ENCODE assay signal across 27 cellular contexts in genomic region chr16:72903176-72903575, GRCh38.
"Had no signal": no experiment of that assay in that cellular context is flagged by ENCODE, and none has a peak within 500 bp of the region (broad histone marks: within the 10 kb centered on the region; RNA-seq: fewer than 3 reads in every experiment).

No MANE protein-coding gene starts in this region.

- H3K27ac Mint-ChIP-seq: immature natural killer cell; mesothelial cell of epicardium; naive B cell; natural killer cell; nephron progenitor cell; neural progenitor cell; stimulated activated memory B cell treated with anti-CD40 and anti-IgM and Interleukin-4, amounts not matched to agents 10 μg/mL and 1 μg/mL and 100 μg/mL, for 72 hours; stimulated activated naive CD8-positive, alpha-beta T cell treated with anti-CD3 and anti-CD28 coated beads, Interleukin-15, amount 100 ng/mL, for 72 hours had no signal

- H2AFZ ChIP-seq: neural progenitor cell had no signal

- H3K4me1 ChIP-seq: left ventricle myocardium inferior, right atrium auricular region, right lobe of liver, upper lobe of right lung had no signal

- ATAC-seq: natural killer cell; right lobe of liver; stimulated activated memory B cell treated with anti-CD40 and anti-IgM and Interleukin-4, amounts not matched to agents 10 μg/mL and 1 μg/mL and 100 μg/mL, for 72 hours; stimulated activated naive CD8-positive, alpha-beta T cell treated with anti-CD3 and anti-CD28 coated beads, Interleukin-15, amount 100 ng/mL, for 72 hours; upper lobe of right lung had no signal

- H3K9me3 Mint-ChIP-seq: mesothelial cell of epicardium; natural killer cell; nephron progenitor cell; neural progenitor cell; stimulated activated memory B cell treated with anti-CD40 and anti-IgM and Interleukin-4, amounts not matched to agents 10 μg/mL and 1 μg/mL and 100 μg/mL, for 72 hours had no signal

- H3K4me3 Mint-ChIP-seq: immature natural killer cell; mesothelial cell of epicardium; naive B cell; natural killer cell; nephron progenitor cell; neural progenitor cell; stimulated activated memory B cell treated with anti-CD40 and anti-IgM and Interleukin-4, amounts not matched to agents 10 μg/mL and 1 μg/mL and 100 μg/mL, for 72 hours; stimulated activated naive CD8-positive, alpha-beta T cell treated with anti-CD3 and anti-CD28 coated beads, Interleukin-15, amount 100 ng/mL, for 72 hours had no signal

- H3K4me2 ChIP-seq: neural progenitor cell, smooth muscle cell had no signal

- H3K4me1 Mint-ChIP-seq: natural killer cell; stimulated activated memory B cell treated with anti-CD40 and anti-IgM and Interleukin-4, amounts not matched to agents 10 μg/mL and 1 μg/mL and 100 μg/mL, for 72 hours; stimulated activated naive CD8-positive, alpha-beta T cell treated with anti-CD3 and anti-CD28 coated beads, Interleukin-15, amount 100 ng/mL, for 72 hours had no signal

- H3K9ac ChIP-seq: neural progenitor cell had no signal

- H3K4me3 ChIP-seq: left ventricle myocardium inferior, lung, neural progenitor cell, ovary, right atrium auricular region, right lobe of liver, smooth muscle cell, transverse colon, upper lobe of right lung had no signal

- H3K27me3 Mint-ChIP-seq: naive B cell; progenitor cell of endocrine pancreas; stimulated activated memory B cell treated with anti-CD40 and anti-IgM and Interleukin-4, amounts not matched to agents 10 μg/mL and 1 μg/mL and 100 μg/mL, for 72 hours had no signal

- H3K36me3 Mint-ChIP-seq: natural killer cell; stimulated activated memory B cell treated with anti-CD40 and anti-IgM and Interleukin-4, amounts not matched to agents 10 μg/mL and 1 μg/mL and 100 μg/mL, for 72 hours had no signal

- H3K27me3 ChIP-seq: neural progenitor cell, neutrophil, ovary, right atrium auricular region, right lobe of liver, transverse colon, upper lobe of right lung had no signal

- H3K9me3 ChIP-seq: left ventricle myocardium inferior, neutrophil, ovary, right atrium auricular region, right lobe of liver, transverse colon, upper lobe of right lung had no signal

- H3K36me3 ChIP-seq: left ventricle myocardium inferior, neural progenitor cell, neutrophil, ovary, right atrium auricular region, right lobe of liver, transverse colon, upper lobe of right lung had no signal

- DNase-seq: hypothalamus; immature natural killer cell; left ventricle myocardium inferior; mesendoderm; naive B cell; natural killer cell; nephron progenitor cell; occipital lobe; ovary; right lobe of liver; stimulated activated CD4-positive, alpha-beta T cell treated with anti-CD3 and anti-CD28 coated beads, Interleukin-1b, Interleukin-23, amount 100 ng/mL, for 48 hours; stimulated activated CD4-positive, alpha-beta T cell treated with anti-CD3 and anti-CD28 coated beads, Interleukin-2, amount 100 ng/mL, for 48 hours; stimulated activated CD4-positive, alpha-beta T cell treated with anti-CD3 and anti-CD28 coated beads, Interleukin-4, amount 100 ng/mL, for 4 hours; stimulated activated CD8-positive, alpha-beta memory T cell treated with anti-CD3 and anti-CD28 coated beads, Interleukin-4, amount 100 ng/mL, for 48 hours; stimulated activated naive CD4-positive, alpha-beta T cell treated with Interleukin-2 at 50 U/mL for 16 hours; stimulated activated naive CD8-positive, alpha-beta T cell treated with anti-CD3 and anti-CD28 coated beads, Interleukin-15, amount 100 ng/mL, for 72 hours; substantia nigra; transverse colon; upper lobe of right lung had no signal

- H3K27ac ChIP-seq: left ventricle myocardium inferior, neural progenitor cell, neutrophil, ovary, right atrium auricular region, right lobe of liver, transverse colon, upper lobe of right lung had no signal
